Comparison of ENCODE assay signal across 8 cellular contexts in genomic region chr2:197838036-197838435, GRCh38. TPM values are rescaled to one million over a fixed set of nuclear protein-coding genes. Genes with fewer than 3 reads are reported as not detected.
A peak's percentile ranks its signal among the peaks of the same experiment; 100 is the strongest.
DNase-seq lines count a peak whose midpoint lies in the region; ATAC-seq, FAIRE-seq and TF ChIP-seq lines count a peak whose summit lies in the region.

No MANE protein-coding gene starts in this region.

- H4K20me1 ChIP-seq in IMR-90 (ENCODE audit: insufficient read depth, low read length): no peaks in the 10 kb centered on the region

- H3K36me3 ChIP-seq in IMR-90 (ENCODE audit: control insufficient read depth, insufficient read depth, low read length): no peaks in the 10 kb centered on the region
- no peaks in the 10 kb centered on the region for H3K36me3 ChIP-seq in pancreas
- no peaks in the 10 kb centered on the region for H3K36me3 ChIP-seq in neuronal stem cell (replicated peaks in 1 of 2; ENCODE audit: control insufficient read depth in 2 of 2, insufficient read depth in 2 of 2, low read length in 2 of 2)

- H2BK120ac ChIP-seq in IMR-90 (ENCODE audit: low read depth, low read length) (no peak overlapping the region), neuronal stem cell (ENCODE audit: low read depth, low read length) (no peak overlapping the region)

- no peaks in the 10 kb centered on the region for H3K79me1 ChIP-seq in IMR-90 (ENCODE audit: low read depth in 1 of 2, low read length in 2 of 2)
- no peaks in the 10 kb centered on the region for H3K79me1 ChIP-seq in neuronal stem cell (ENCODE audit: low read depth, low read length)

- no peaks in the 10 kb centered on the region for H3K9me1 ChIP-seq in IMR-90 (ENCODE audit: insufficient read depth, low read length)

- DNase-seq in GM12892 (ENCODE audit: insufficient read length) (peak; percentile 26), IMR-90 (peak; percentile 36), choroid plexus epithelial cell (ENCODE audit: low read depth) (peak; percentile 55), pancreas (no peak), neuronal stem cell (ENCODE audit: low spot score) (no peak), nucleus accumbens (lab: John Stamatoyannopoulos, UW) (no peak), activated gamma-delta T cell (lab: John Stamatoyannopoulos, UW) (no peak)

- POLR2A ChIA-PET in IMR-90 (lab: Charles Lee; ENCODE audit: unreplicated experiment): no interaction called here

- peak; percentile 76 for FAIRE-seq in GM12892 (lab: Jason Lieb, UNC)
- no peak for FAIRE-seq in pancreas (lab: Jason Lieb, UNC)

- TF ChIP-seq POLR2A in GM12892 (IDR thresholded peaks at IDR 0.05; ENCODE audit: low read depth, low read length) (no peak), IMR-90 (IDR thresholded peaks at IDR 0.05; ENCODE audit: low read depth, low read length) (no peak)

- H3K27ac ChIP-seq in IMR-90 (ENCODE audit: insufficient read depth, low read length): no peak overlapping the region
- peak overlapping the region in 2 of 4 donors; percentile 7 to 12 for H3K27ac ChIP-seq in pancreas
- H3K27ac ChIP-seq in neuronal stem cell (replicated peaks; ENCODE audit: low read length): no peak overlapping the region

- dilution Hi-C loops in IMR-90 (cut with HindIII; ENCODE audit: low sequenced_read_pairs, unreplicated experiment): no loop called here

- no CpG with 5 or more reads among the region's 5 CpGs for WGBS in IMR-90 (ENCODE audit: extremely low coverage in 2 of 2, insufficient read length in 1 of 2), 2 experiments
- 59 to 72% methylated on average over 5 of the region's 5 CpGs for WGBS in pancreas, 2 donors
- no CpG with 5 or more reads among the region's 5 CpGs for WGBS in neuronal stem cell (ENCODE audit: extremely low coverage in 2 of 2, insufficient read length in 2 of 2, insufficient replicate concordance in 1 of 2), 2 donors

- H2AK9ac ChIP-seq in IMR-90 (replicated peaks; ENCODE audit: low read depth, low read length, poor library complexity): no peak overlapping the region

- TF ChIP-seq RAD21 in IMR-90 (IDR thresholded peaks at IDR 0.05; ENCODE audit: low read length): no peak

- H3K9ac ChIP-seq in IMR-90 (ENCODE audit: low read depth, low read length): no peak overlapping the region
- no peak overlapping the region for H3K9ac ChIP-seq in neuronal stem cell (ENCODE audit: low read depth, low read length, poor library complexity)

- no peak overlapping the region for H2AK5ac ChIP-seq in IMR-90 (ENCODE audit: low read depth, low read length)
- no peak overlapping the region for H2AK5ac ChIP-seq in neuronal stem cell (ENCODE audit: low read depth, low read length)

- intact Hi-C loops in IMR-90 (cut with micrococcal nuclease) (no loop called here), pancreas (cut with DNase I) (no loop called here)

- in situ Hi-C loops in IMR-90 (cut with MboI; ENCODE audit: low sequenced_read_pairs): no loop called here

- no peak overlapping the region for H2AFZ ChIP-seq in IMR-90 (replicated peaks; ENCODE audit: low read length, poor library complexity)
- H2AFZ ChIP-seq in neuronal stem cell (ENCODE audit: low read length): no peak overlapping the region

- H3K27me3 ChIP-seq in IMR-90 (ENCODE audit: control insufficient read depth, insufficient read depth, low read length) (no peaks in the 10 kb centered on the region), pancreas (no peaks in the 10 kb centered on the region), neuronal stem cell (ENCODE audit: control insufficient read depth in 3 of 3, insufficient read depth in 3 of 3, low read depth in 1 of 3, low read length in 3 of 3) (peaks cover 0 to 6% (median 0%) of the 10 kb centered on the region in 3 experiments)

- peak overlapping the region; percentile 35; the same call in 1 of the 2 replicates for H3K4me3 ChIP-seq in IMR-90 (ENCODE audit: insufficient read depth, low read depth, low read length)
- no peak overlapping the region for H3K4me3 ChIP-seq in choroid plexus epithelial cell (ENCODE audit: low read depth, low read length)
- peak overlapping the region in 1 of 4 donors; percentile 12 for H3K4me3 ChIP-seq in pancreas
- H3K4me3 ChIP-seq in neuronal stem cell (ENCODE audit: low read length in 2 of 2): no peak overlapping the region

- H4K8ac ChIP-seq in IMR-90 (ENCODE audit: low read depth in 2 of 2, low read length in 2 of 2): no peak overlapping the region
- H4K8ac ChIP-seq in neuronal stem cell (ENCODE audit: low read depth, low read length): no peak overlapping the region

- no TSS peak for BruUV-seq in IMR-90 (replicated peaks; lab: Mats Ljungman, UMichigan)

- H4K5ac ChIP-seq in IMR-90 (ENCODE audit: low read depth, low read length): no peak overlapping the region

- H2BK15ac ChIP-seq in IMR-90 (ENCODE audit: low read depth, low read length) (no peak overlapping the region), neuronal stem cell (ENCODE audit: low read length) (no peak overlapping the region)

- H3K14ac ChIP-seq in IMR-90 (replicated peaks; ENCODE audit: low read depth, low read length) (no peak overlapping the region), neuronal stem cell (ENCODE audit: low read length) (no peak overlapping the region)

- no peak overlapping the region for H3K23ac ChIP-seq in IMR-90 (ENCODE audit: low read depth, low read length)
- H3K23ac ChIP-seq in neuronal stem cell (ENCODE audit: low read depth, low read length, poor library complexity): no peak overlapping the region

- CTCF ChIA-PET in IMR-90 (lab: Yijun Ruan, JAX): interaction anchor here (0.9 to 1.2 kb wide), 4 partner anchors 9 to 25 kb away, joined by 3 to 4 read pairs (median 3); no protein-coding TSS in a partner anchor

- no peak overlapping the region for H3K56ac ChIP-seq in IMR-90 (ENCODE audit: extremely low read depth, insufficient read depth, low read length)

- no peak overlapping the region for H3K4ac ChIP-seq in IMR-90 (ENCODE audit: low read depth, low read length)
- H3K4ac ChIP-seq in neuronal stem cell (ENCODE audit: low read length): no peak overlapping the region

- H3K9me3 ChIP-seq in IMR-90 (ENCODE audit: control insufficient read depth, insufficient read depth, low read length): no peaks in the 10 kb centered on the region
- H3K9me3 ChIP-seq in pancreas: no peaks in the 10 kb centered on the region
- H3K9me3 ChIP-seq in neuronal stem cell (replicated peaks in 1 of 2; ENCODE audit: control insufficient read depth in 2 of 2, insufficient read depth in 1 of 2, low read depth in 1 of 2, low read length in 2 of 2): no peaks in the 10 kb centered on the region

- no peak overlapping the region for H2BK20ac ChIP-seq in IMR-90 (ENCODE audit: low read depth, low read length)

- 0 out of 2 replicates have a peak, but pooled peaks cover 2% of the 10 kb centered on the region for H3K4me1 ChIP-seq in IMR-90 (ENCODE audit: control insufficient read depth, insufficient read depth, low read length)
- H3K4me1 ChIP-seq in pancreas: no peaks in the 10 kb centered on the region
- no peaks in the 10 kb centered on the region for H3K4me1 ChIP-seq in neuronal stem cell (ENCODE audit: control insufficient read depth in 2 of 2, insufficient read depth in 1 of 2, low read depth in 1 of 2, low read length in 2 of 2)

- H4K91ac ChIP-seq in IMR-90 (ENCODE audit: insufficient read depth, low read depth, low read length): no peak overlapping the region
- no peak overlapping the region for H4K91ac ChIP-seq in neuronal stem cell (ENCODE audit: low read depth, low read length, poor library complexity)

- no peak overlapping the region for H3K18ac ChIP-seq in IMR-90 (ENCODE audit: low read depth, low read length)
- H3K18ac ChIP-seq in neuronal stem cell (ENCODE audit: low read length): no peak overlapping the region

- H3K4me2 ChIP-seq in IMR-90 (ENCODE audit: low read depth, low read length) (peak overlapping the region; percentile 86), neuronal stem cell (ENCODE audit: insufficient read depth, low read length, poor library complexity, severe bottlenecking) (no peak overlapping the region)

- TF ChIP-seq CTCF in IMR-90 (conservative IDR thresholded peaks at IDR 0.05; ENCODE audit: low read depth, low read length) (no peak), choroid plexus epithelial cell (conservative IDR thresholded peaks at IDR 0.05; ENCODE audit: low read depth, low read length) (no peak), pancreas (IDR thresholded peaks at IDR 0.05) (no peak)

- peak; percentile 100 for ATAC-seq in GM21515 (IDR thresholded peaks at IDR 0.05; ENCODE audit: unreplicated experiment)
- peak; percentile 77 for ATAC-seq in IMR-90 (ENCODE audit: low read depth)
- peak in 3 of 4 donors; percentile 36 to 81 (median 74) for ATAC-seq in pancreas

- no peak overlapping the region for H2BK5ac ChIP-seq in IMR-90 (ENCODE audit: low read depth, low read length, poor library complexity, severe bottlenecking)
- H2BK5ac ChIP-seq in neuronal stem cell (ENCODE audit: low read length): no peak overlapping the region

- no peak overlapping the region for H2BK12ac ChIP-seq in neuronal stem cell (ENCODE audit: low read length)

TF ChIP-seq in IMR-90, 13 proteins besides CTCF, POLR2A, EP300 and RAD21 (continues in another document):
- TF ChIP-seq MAFK (IDR thresholded peaks at IDR 0.05; ENCODE audit: low read depth, low read length) (no peak), MXI1 (IDR thresholded peaks at IDR 0.05; ENCODE audit: borderline replicate concordance, low read depth, low read length) (no peak), ELK1 (IDR thresholded peaks at IDR 0.05; ENCODE audit: borderline replicate concordance, low read depth, low read length) (no peak)

RNA-seq across cellular contexts. Expression of gene PLCL1, which starts 33.6 kb away (rescaled TPM):
- polyA plus RNA-seq in GM12892 (2012; ENCODE audit: missing spikeins): 0.17 TPM
- total RNA-seq in IMR-90 (2012; rRNA removed) (0.18 and 0.56 TPM in 2 replicates), pancreas (1 to 10 TPM in 1 of 6 donors, under 1 TPM in 5; 0.41 to 1.5 (median 0.76) TPM)
- polyA plus RNA-seq in IMR-90 (2012; rRNA removed) (0.13 and 0.14 TPM in 2 replicates), pancreas (under 1 TPM; 0.38 to 0.85 TPM)
- 0.02 TPM in 2 replicates for polyA plus RNA-seq in IMR-90 (2012; cell fraction: cytosol; rRNA removed)
- 0.02 and 0.10 TPM in 2 replicates for polyA plus RNA-seq in IMR-90 (2012; cell fraction: nucleus; rRNA removed; ENCODE audit: low replicate concordance)
- 0.08 TPM for polyA plus RNA-seq in neuronal stem cell (2013, experiment 1 of 2)
- polyA plus RNA-seq in neuronal stem cell (2013, experiment 2 of 2): 0.11 TPM

RNA-seq across cellular contexts. Expression of gene BOLL, which starts 52.9 kb away (rescaled TPM):
- polyA plus RNA-seq in GM12892 (2012; ENCODE audit: missing spikeins): 0.28 TPM
- total RNA-seq in IMR-90 (2012; rRNA removed) (not detected in 2 replicates), pancreas (not detected)
- polyA plus RNA-seq in IMR-90 (2012; rRNA removed) (not detected in 2 replicates), pancreas (not detected)
- not detected in 2 replicates for polyA plus RNA-seq in IMR-90 (2012; cell fraction: cytosol; rRNA removed)
- polyA plus RNA-seq in IMR-90 (2012; cell fraction: nucleus; rRNA removed; ENCODE audit: low replicate concordance): not detected in 2 replicates
- 0.03 TPM for polyA plus RNA-seq in neuronal stem cell (2013, experiment 1 of 2)
- polyA plus RNA-seq in neuronal stem cell (2013, experiment 2 of 2): 0.01 TPM

Comparison
In these comparisons a context has a peak if more than half of its experiments do, and no peak if none do; other contexts are left out.
1. DNase-seq: peak in GM12892 (single experiment), IMR-90 (single experiment) and choroid plexus epithelial cell (single experiment); none in pancreas (0 of 6), neuronal stem cell (single experiment), nucleus accumbens (0 of 56) and activated gamma-delta T cell (single experiment).
2. Peak in every context shown above with its lines, with median percentiles within 50 percentile points of each other: ATAC-seq.